Comparison of ENCODE assay signal across 11 cellular contexts in genomic region chr22:38881997-38882396, GRCh38. TPM values are rescaled to one million over a fixed set of nuclear protein-coding genes. Genes with fewer than 3 reads are reported as not detected.
DNase-seq lines count a peak whose midpoint lies in the region; ATAC-seq, FAIRE-seq and TF ChIP-seq lines count a peak whose summit lies in the region.
"Had no signal": no experiment of that assay in that cellular context is flagged by ENCODE, and none has a peak within 500 bp of the region (broad histone marks: within the 10 kb centered on the region; RNA-seq: fewer than 3 reads in every experiment).

No MANE protein-coding gene starts in this region.

- FAIRE-seq in small intestine (lab: Jason Lieb, UNC) = no peak

- no peak overlapping the region for H3K4me3 ChIP-seq in CD4-positive, CD25-positive, alpha-beta regulatory T cell (ENCODE audit: low read depth, low read length)
- H3K4me3 ChIP-seq in body of pancreas = no peak overlapping the region
- H3K4me3 ChIP-seq in left lung = no peak overlapping the region
- H3K4me3 ChIP-seq in spleen = no peak overlapping the region
- no peak overlapping the region for H3K4me3 ChIP-seq in small intestine (ENCODE audit: low read depth in 1 of 2, low read length in 2 of 2)
- H3K4me3 ChIP-seq in brain microvascular endothelial cell (ENCODE audit: low read depth, low read length) = no peak overlapping the region
- H3K4me3 ChIP-seq: SK-N-MC, skin epidermis had no signal

- TF ChIP-seq CTCF in body of pancreas (IDR thresholded peaks at IDR 0.05) (no peak), left lung (IDR thresholded peaks at IDR 0.05) (no peak), spleen (IDR thresholded peaks at IDR 0.05 in 8 of 11, conservative IDR thresholded peaks at IDR 0.05 in 3 of 11) (no peak), GM20000 (IDR thresholded peaks at IDR 0.05; ENCODE audit: extremely low read depth, missing control alignments) (no peak), brain microvascular endothelial cell (IDR thresholded peaks at IDR 0.05; ENCODE audit: low read depth, low read length, missing control alignments) (no peak)

- no peak for DNase-seq in CD4-positive, CD25-positive, alpha-beta regulatory T cell
- DNase-seq in body of pancreas (no peak), left lung (no peak), spleen (no peak), GM20000 (ENCODE audit: low spot score) (no peak), small intestine (no peak), NCI-H446 (lab: John Stamatoyannopoulos, UW) (no peak), brain microvascular endothelial cell (no peak)

- peak overlapping the region in 1 of 4 donors; percentile 13 for H3K4me3 Mint-ChIP-seq in CD4-positive, CD25-positive, alpha-beta regulatory T cell
- H3K4me3 Mint-ChIP-seq: IgD-negative memory B cell had no signal

- no peaks in the 10 kb centered on the region for H3K9me3 ChIP-seq in CD4-positive, CD25-positive, alpha-beta regulatory T cell (ENCODE audit: control insufficient read depth in 2 of 2, low read length in 2 of 2)
- H3K9me3 ChIP-seq in body of pancreas (no peaks in the 10 kb centered on the region), left lung (no peaks in the 10 kb centered on the region), spleen (no peaks in the 10 kb centered on the region), small intestine (ENCODE audit: control insufficient read depth, low read depth) (no peaks in the 10 kb centered on the region)

- peaks cover 23% of the 10 kb centered on the region for H3K27me3 Mint-ChIP-seq in CD4-positive, CD25-positive, alpha-beta regulatory T cell

- peaks cover 0 to 1% (median 0%) of the 10 kb centered on the region in 7 donors for H3K9me3 Mint-ChIP-seq in CD4-positive, CD25-positive, alpha-beta regulatory T cell
- H3K9me3 Mint-ChIP-seq: IgD-negative memory B cell had no signal

- peaks cover 0 to 28% (median 9%) of the 10 kb centered on the region in 4 donors for H3K4me1 Mint-ChIP-seq in CD4-positive, CD25-positive, alpha-beta regulatory T cell
- H3K4me1 Mint-ChIP-seq: IgD-negative memory B cell had no signal

- in situ Hi-C loops in brain microvascular endothelial cell (cut with HindIII; ENCODE audit: low pct_ligation_motif_present, low sequenced_read_pairs) = no loop called here

- H3K27ac ChIP-seq in CD4-positive, CD25-positive, alpha-beta regulatory T cell (ENCODE audit: insufficient read depth, low read length, poor library complexity, severe bottlenecking) = no peak overlapping the region
- H3K27ac ChIP-seq in body of pancreas = peak overlapping the region in 3 of 4 donors; percentile 48 to 66 (median 50)
- H3K27ac ChIP-seq in left lung = peak overlapping the region; percentile 18 to 42
- peak overlapping the region in 6 of 8 donors; percentile 53 to 68 (median 64) for H3K27ac ChIP-seq in spleen
- peak overlapping the region in 1 of 2 donors; percentile 73 for H3K27ac ChIP-seq in small intestine (ENCODE audit: low read depth in 1 of 2, low read length in 1 of 2)
- H3K27ac ChIP-seq in brain microvascular endothelial cell = no peak overlapping the region
- H3K27ac ChIP-seq: SK-N-MC had no signal

- ATAC-seq in CD4-positive, CD25-positive, alpha-beta regulatory T cell (ENCODE audit: low read depth in 2 of 2) = no peak
- ATAC-seq in body of pancreas (peak; percentile 7), left lung (no peak)

- H3K27ac Mint-ChIP-seq in CD4-positive, CD25-positive, alpha-beta regulatory T cell = peak overlapping the region; percentile 35 to 95 (median 66)

- no peaks in the 10 kb centered on the region for H3K36me3 ChIP-seq in CD4-positive, CD25-positive, alpha-beta regulatory T cell (ENCODE audit: control insufficient read depth, insufficient read depth, low read length)
- H3K36me3 ChIP-seq in body of pancreas (replicated peaks in 1 of 2; ENCODE audit: insufficient read depth in 1 of 2, low read depth in 2 of 2) (no peaks in the 10 kb centered on the region), left lung (no peaks in the 10 kb centered on the region), spleen (no peaks in the 10 kb centered on the region), small intestine (ENCODE audit: control insufficient read depth in 2 of 2, insufficient read depth in 2 of 2, low read length in 2 of 2) (no peaks in the 10 kb centered on the region), brain microvascular endothelial cell (replicated peaks) (no peaks in the 10 kb centered on the region)

- no peaks in the 10 kb centered on the region for H3K4me1 ChIP-seq in CD4-positive, CD25-positive, alpha-beta regulatory T cell (ENCODE audit: control insufficient read depth, insufficient read depth, low read length, poor library complexity, severe bottlenecking)
- H3K4me1 ChIP-seq in body of pancreas (peaks cover 25% of the 10 kb centered on the region), left lung (peaks cover 13 to 15% of the 10 kb centered on the region in 2 donors), spleen (peaks cover 0 to 27% (median 6%) of the 10 kb centered on the region in 6 donors), small intestine (ENCODE audit: control insufficient read depth in 2 of 2, insufficient read depth in 1 of 2, low read depth in 1 of 2, low read length in 1 of 2) (no peaks in the 10 kb centered on the region)

- H3K36me3 Mint-ChIP-seq in CD4-positive, CD25-positive, alpha-beta regulatory T cell = no peaks in the 10 kb centered on the region

- intact Hi-C loops in body of pancreas (cut with DNase I) = no loop called here
- intact Hi-C loops in left lung (cut with DNase I) = no loop called here
- intact Hi-C loops in spleen (cut with DNase I; ENCODE audit: low total_unique reads) = no loop called here

- TF ChIP-seq POLR2A in body of pancreas (IDR thresholded peaks at IDR 0.05) = no peak
- no peak for TF ChIP-seq POLR2A in spleen (IDR thresholded peaks at IDR 0.05)

- H3K27me3 ChIP-seq in CD4-positive, CD25-positive, alpha-beta regulatory T cell (ENCODE audit: control insufficient read depth, insufficient read depth, low read length) = no peaks in the 10 kb centered on the region
- no peaks in the 10 kb centered on the region for H3K27me3 ChIP-seq in body of pancreas
- no peaks in the 10 kb centered on the region for H3K27me3 ChIP-seq in left lung
- H3K27me3 ChIP-seq in spleen (replicated peaks in 1 of 7) = no peaks in the 10 kb centered on the region
- H3K27me3 ChIP-seq in small intestine (ENCODE audit: control insufficient read depth in 2 of 2, insufficient read depth in 2 of 2, low read length in 2 of 2) = no peaks in the 10 kb centered on the region
- peaks cover 10% of the 10 kb centered on the region for H3K27me3 ChIP-seq in brain microvascular endothelial cell (replicated peaks)

RNA-seq across cellular contexts. Expression of gene CBX6, which starts 10.0 kb away (rescaled TPM):
- 47.2 TPM for total RNA-seq in CD4-positive, CD25-positive, alpha-beta regulatory T cell
- polyA plus RNA-seq in CD4-positive, CD25-positive, alpha-beta regulatory T cell = 1 to 10 TPM; 4.1 to 5.7 (median 5.4) TPM
- 10 to 100 TPM; 32.7 to 45.2 TPM for total RNA-seq in body of pancreas
- total RNA-seq in left lung = 10 to 100 TPM; 63.0 to 80.0 TPM
- 10 to 100 TPM; 35.8 to 72.2 (median 49.2) TPM for total RNA-seq in spleen
- 10 to 100 TPM; 10.2 to 26.3 (median 11.3) TPM for polyA plus RNA-seq in spleen
- 10 to 100 TPM in 1 of 3 donors, 1 to 10 TPM in 2; 1.1 to 15.9 (median 3.0) TPM for polyA plus RNA-seq in small intestine

RNA-seq across cellular contexts. Expression of gene NPTXR, which starts 38.2 kb away (rescaled TPM):
- total RNA-seq in CD4-positive, CD25-positive, alpha-beta regulatory T cell = 1.3 TPM
- polyA plus RNA-seq in CD4-positive, CD25-positive, alpha-beta regulatory T cell = under 1 TPM in 3 of 4 donors, not detected in 1; 0.32 to 0.65 (median 0.35) TPM
- 10 to 100 TPM in 1 of 2 donors, 1 to 10 TPM in 1; 6.0 to 10.5 TPM for total RNA-seq in body of pancreas
- total RNA-seq in left lung = 1 to 10 TPM; 4.5 to 5.3 TPM
- total RNA-seq in spleen = 10 to 100 TPM in 1 of 7 donors, 1 to 10 TPM in 6; 3.8 to 11.5 (median 5.0) TPM
- polyA plus RNA-seq in spleen = 1 to 10 TPM in 1 of 3 donors, under 1 TPM in 2; 0.24 to 1.2 (median 0.53) TPM
- 1 to 10 TPM in 1 of 3 donors, under 1 TPM in 2; 0.22 to 4.2 (median 0.27) TPM for polyA plus RNA-seq in small intestine

Comparison
In these comparisons a context has a peak if more than half of its experiments do, and no peak if none do; other contexts are left out.
1. H3K27ac ChIP-seq: peak in body of pancreas (3 of 4), left lung (2 of 2) and spleen (6 of 8); none in CD4-positive, CD25-positive, alpha-beta regulatory T cell (single experiment) and brain microvascular endothelial cell (single experiment).